25 cellular contexts compared by ENCODE assay signal in the genomic region with DNA sequence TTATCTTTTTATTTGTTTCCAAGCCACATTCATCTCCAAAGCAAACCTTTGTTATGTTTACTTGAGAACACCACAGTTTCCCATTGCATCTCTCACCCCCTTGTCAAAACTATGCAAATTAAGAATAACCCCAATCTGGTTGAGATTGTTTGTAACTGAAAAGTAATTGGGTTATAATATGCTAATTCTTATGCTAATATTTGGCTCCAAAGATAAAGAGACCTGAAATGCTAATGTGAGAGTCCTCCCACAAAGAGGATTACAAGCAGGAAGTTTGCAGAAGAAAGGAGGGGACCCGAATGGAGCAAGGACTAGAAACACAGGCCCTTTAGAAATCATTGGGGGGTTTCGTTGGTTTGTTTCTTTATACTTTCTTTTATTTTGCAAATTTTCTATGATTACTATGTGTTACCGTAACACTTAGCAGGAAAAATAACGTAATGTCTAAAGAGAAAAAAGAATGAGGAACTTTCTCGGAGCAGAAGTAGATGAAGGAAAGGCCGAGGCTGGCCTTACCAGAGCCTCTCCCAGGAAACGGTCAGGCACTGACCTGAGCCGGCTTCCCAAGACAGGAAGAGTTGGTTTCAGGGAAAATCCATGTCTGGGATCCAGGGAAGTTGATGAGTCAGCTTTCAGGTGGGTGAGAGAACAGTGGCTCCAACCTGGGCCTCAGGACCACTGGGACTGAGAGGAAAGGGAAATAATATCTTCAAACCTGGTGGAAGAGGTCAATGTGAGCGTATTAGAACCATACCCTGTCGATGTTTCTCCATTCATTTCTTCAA.
DNase-seq lines count a peak whose midpoint lies in the region; ATAC-seq and TF ChIP-seq lines count a peak whose summit lies in the region.
"Had no signal": no experiment of that assay in that cellular context is flagged by ENCODE, and none has a peak within 500 bp of the region (broad histone marks: within the 10 kb centered on the region; RNA-seq: fewer than 3 reads in every experiment).

No MANE protein-coding gene starts in this region.

- H3K27ac ChIP-seq in IMR-90 (ENCODE audit: insufficient read depth, low read length), result no peak overlapping the region
- H3K27ac ChIP-seq in substantia nigra (ENCODE audit: low read depth, low read length, poor library complexity, severe bottlenecking), result peak overlapping the region; percentile 41
- H3K27ac ChIP-seq: BLaER1, Peyer's patch, thyroid gland had no signal

- H3K4ac ChIP-seq in IMR-90 (ENCODE audit: low read depth, low read length), result no peak overlapping the region

- H4K91ac ChIP-seq in IMR-90 (ENCODE audit: insufficient read depth, low read depth, low read length), result no peak overlapping the region

- intact Hi-C loops in IMR-90 (cut with micrococcal nuclease), result no loop called here

- H3K4me1 ChIP-seq in IMR-90 (ENCODE audit: control insufficient read depth, insufficient read depth, low read length), result peaks cover under 1% of the 10 kb centered on the region; the same call in 1 of the 2 replicates
- H3K4me1 ChIP-seq: thyroid gland had no signal

- H3K56ac ChIP-seq in IMR-90 (ENCODE audit: extremely low read depth, insufficient read depth, low read length), result no peak overlapping the region

- no peak overlapping the region for H3K9ac ChIP-seq in IMR-90 (ENCODE audit: low read depth, low read length)
- H3K9ac ChIP-seq: BLaER1 had no signal

- no peak overlapping the region for H3K4me3 Mint-ChIP-seq in endothelial cell (ENCODE audit: unreplicated experiment)
- H3K4me3 Mint-ChIP-seq: activated CD8-positive, alpha-beta T cell treated with anti-CD3 and anti-CD28 coated beads, Interleukin-2, amount 10 ng/mL, durations not matched to agents 7 days and 5 days; activated naive CD8-positive, alpha-beta T cell treated with anti-CD3 and anti-CD28 coated beads, Interleukin-2, amount 10 ng/mL, durations not matched to agents 7 days and 5 days; stimulated activated naive CD8-positive, alpha-beta T cell treated with anti-CD3 and anti-CD28 coated beads, Interleukin-15, amount 100 ng/mL, for 72 hours; T-helper 2 cell treated with Interferon-gamma antibody and Interleukin-4, amounts not matched to agents 5 μg/mL and 100 μg/mL, for 36 hours had no signal

- no peak overlapping the region for H2BK15ac ChIP-seq in IMR-90 (ENCODE audit: low read depth, low read length)

- peak; percentile 51 for DNase-seq in H7
- no peak for DNase-seq in IMR-90
- DNase-seq in endothelial cell (ENCODE audit: low spot score), result no peak
- no peak for DNase-seq in substantia nigra (lab: John Stamatoyannopoulos, UW)
- DNase-seq in DMS153 treated with DMSO at 0.1 percent for 48 hours (lab: John Stamatoyannopoulos, UW; ENCODE audit: unreplicated experiment), result no peak
- no peak for DNase-seq in OCI-M1 (lab: John Stamatoyannopoulos, UW)
- DNase-seq: activated CD8-positive, alpha-beta T cell treated with anti-CD3 and anti-CD28 coated beads, Interleukin-2, amount 10 ng/mL, durations not matched to agents 7 days and 5 days; activated gamma-delta T cell; activated naive CD8-positive, alpha-beta T cell treated with anti-CD3 and anti-CD28 coated beads, Interleukin-2, amount 10 ng/mL, durations not matched to agents 7 days and 5 days; activated T-cell treated with anti-CD3 and anti-CD28 coated beads, Interleukin-2, amount 50 U/mL, for 1 hour; aorta; COR-L47; DMS79; left ventricle myocardium superior; NCI-H1436 treated with DMSO at 0.1 percent for 48 hours; NCI-H345; Peyer's patch; right cardiac atrium; SHP77; stimulated activated CD4-positive, alpha-beta T cell treated with anti-CD3 and anti-CD28 coated beads, Interleukin-2, amount 100 ng/mL, for 24 hours; stimulated activated naive CD8-positive, alpha-beta T cell treated with anti-CD3 and anti-CD28 coated beads, Interleukin-15, amount 100 ng/mL, for 72 hours; thyroid gland had no signal

- peaks cover 3% of the 10 kb centered on the region for H3K27me3 Mint-ChIP-seq in endothelial cell (ENCODE audit: unreplicated experiment)
- H3K27me3 Mint-ChIP-seq: stimulated activated naive CD8-positive, alpha-beta T cell treated with anti-CD3 and anti-CD28 coated beads, Interleukin-15, amount 100 ng/mL, for 72 hours had no signal

- H4K5ac ChIP-seq in IMR-90 (ENCODE audit: low read depth, low read length), result no peak overlapping the region

- H3K9me1 ChIP-seq in IMR-90 (ENCODE audit: insufficient read depth, low read length), result peaks cover 3% of the 10 kb centered on the region; the same call in 1 of the 2 replicates

- CTCF ChIA-PET in IMR-90 (lab: Yijun Ruan, JAX), result interaction anchor here (1.4 kb wide), 1 partner anchor 19 kb away, joined by 3 read pairs; no protein-coding TSS in a partner anchor

- ATAC-seq in IMR-90 (ENCODE audit: low read depth), result no peak
- no peak for ATAC-seq in GM21360 (IDR thresholded peaks at IDR 0.05; ENCODE audit: unreplicated experiment)
- ATAC-seq: activated CD8-positive, alpha-beta T cell treated with anti-CD3 and anti-CD28 coated beads, Interleukin-2, amount 10 ng/mL, durations not matched to agents 7 days and 5 days; left ventricle myocardium superior; right cardiac atrium; stimulated activated naive CD8-positive, alpha-beta T cell treated with anti-CD3 and anti-CD28 coated beads, Interleukin-15, amount 100 ng/mL, for 72 hours had no signal

- no peak for TF ChIP-seq CTCF in IMR-90 (conservative IDR thresholded peaks at IDR 0.05; ENCODE audit: low read depth, low read length)
- no peak for TF ChIP-seq CTCF in endothelial cell (IDR thresholded peaks at IDR 0.05; ENCODE audit: unreplicated experiment)

- H3K4me1 Mint-ChIP-seq in endothelial cell (ENCODE audit: unreplicated experiment), result peaks cover 14% of the 10 kb centered on the region
- H3K4me1 Mint-ChIP-seq: activated naive CD8-positive, alpha-beta T cell treated with anti-CD3 and anti-CD28 coated beads, Interleukin-2, amount 10 ng/mL, durations not matched to agents 7 days and 5 days had no signal

- H3K14ac ChIP-seq in IMR-90 (replicated peaks; ENCODE audit: low read depth, low read length), result no peak overlapping the region

- no peak overlapping the region for H3K4me3 ChIP-seq in H7 (ENCODE audit: insufficient read depth, low read depth, low read length)
- H3K4me3 ChIP-seq in IMR-90 (ENCODE audit: insufficient read depth, low read depth, low read length), result no peak overlapping the region
- H3K4me3 ChIP-seq: BLaER1, Peyer's patch, thyroid gland had no signal

- H3K36me3 ChIP-seq in H7 (replicated peaks; ENCODE audit: control insufficient read depth, insufficient read depth, low read length) (no peaks in the 10 kb centered on the region), IMR-90 (ENCODE audit: control insufficient read depth, insufficient read depth, low read length) (no peaks in the 10 kb centered on the region)
- H3K36me3 ChIP-seq: BLaER1, Peyer's patch, thyroid gland had no signal

- H3K27ac Mint-ChIP-seq in endothelial cell (ENCODE audit: unreplicated experiment), result peak overlapping the region; percentile 39
- H3K27ac Mint-ChIP-seq: activated CD8-positive, alpha-beta T cell treated with anti-CD3 and anti-CD28 coated beads, Interleukin-2, amount 10 ng/mL, durations not matched to agents 7 days and 5 days; activated naive CD8-positive, alpha-beta T cell treated with anti-CD3 and anti-CD28 coated beads, Interleukin-2, amount 10 ng/mL, durations not matched to agents 7 days and 5 days; stimulated activated naive CD8-positive, alpha-beta T cell treated with anti-CD3 and anti-CD28 coated beads, Interleukin-15, amount 100 ng/mL, for 72 hours; T-helper 2 cell treated with Interferon-gamma antibody and Interleukin-4, amounts not matched to agents 5 μg/mL and 100 μg/mL, for 36 hours had no signal

- no peaks in the 10 kb centered on the region for H3K79me1 ChIP-seq in IMR-90 (ENCODE audit: low read depth in 1 of 2, low read length in 2 of 2)

- H2AK9ac ChIP-seq in IMR-90 (replicated peaks; ENCODE audit: low read depth, low read length, poor library complexity), result no peak overlapping the region

- no peak overlapping the region for H2BK5ac ChIP-seq in IMR-90 (ENCODE audit: low read depth, low read length, poor library complexity, severe bottlenecking)

- no peak overlapping the region for H2BK20ac ChIP-seq in IMR-90 (ENCODE audit: low read depth, low read length)

- H3K27me3 ChIP-seq in H7 (ENCODE audit: control insufficient read depth, insufficient read depth, low read length) (peaks cover 1% of the 10 kb centered on the region; the same call in 1 of the 2 replicates), IMR-90 (ENCODE audit: control insufficient read depth, insufficient read depth, low read length) (peaks cover 5% of the 10 kb centered on the region)
- H3K27me3 ChIP-seq: BLaER1, Peyer's patch, thyroid gland had no signal

- no peak overlapping the region for H2BK120ac ChIP-seq in IMR-90 (ENCODE audit: low read depth, low read length)

- H2AFZ ChIP-seq in IMR-90 (replicated peaks; ENCODE audit: low read length, poor library complexity), result no peak overlapping the region

- no peak overlapping the region for H4K8ac ChIP-seq in IMR-90 (ENCODE audit: low read depth in 2 of 2, low read length in 2 of 2)

- H3K18ac ChIP-seq in IMR-90 (ENCODE audit: low read depth, low read length), result no peak overlapping the region

- H2AK5ac ChIP-seq in IMR-90 (ENCODE audit: low read depth, low read length), result no peak overlapping the region

- no peaks in the 10 kb centered on the region for H3K36me3 Mint-ChIP-seq in endothelial cell (ENCODE audit: low read depth, unreplicated experiment)
- H3K36me3 Mint-ChIP-seq: activated naive CD8-positive, alpha-beta T cell treated with anti-CD3 and anti-CD28 coated beads, Interleukin-2, amount 10 ng/mL, durations not matched to agents 7 days and 5 days had no signal

- H3K9me3 Mint-ChIP-seq in endothelial cell (ENCODE audit: unreplicated experiment), result no peaks in the 10 kb centered on the region
- H3K9me3 Mint-ChIP-seq: activated naive CD8-positive, alpha-beta T cell treated with anti-CD3 and anti-CD28 coated beads, Interleukin-2, amount 10 ng/mL, durations not matched to agents 7 days and 5 days; stimulated activated naive CD8-positive, alpha-beta T cell treated with anti-CD3 and anti-CD28 coated beads, Interleukin-15, amount 100 ng/mL, for 72 hours; T-helper 2 cell treated with Interferon-gamma antibody and Interleukin-4, amounts not matched to agents 5 μg/mL and 100 μg/mL, for 36 hours had no signal

- H3K4me2 ChIP-seq in IMR-90 (ENCODE audit: low read depth, low read length), result no peak overlapping the region
- H3K4me2 ChIP-seq: BLaER1 had no signal

- H4K20me1 ChIP-seq in IMR-90 (ENCODE audit: insufficient read depth, low read length), result no peaks in the 10 kb centered on the region
- H4K20me1 ChIP-seq: BLaER1 had no signal

- in situ Hi-C loops in IMR-90 (cut with MboI; ENCODE audit: low sequenced_read_pairs), result no loop called here

- dilution Hi-C loops in IMR-90 (cut with HindIII; ENCODE audit: low sequenced_read_pairs, unreplicated experiment), result no loop called here

- TF ChIP-seq POLR2A in IMR-90 (IDR thresholded peaks at IDR 0.05; ENCODE audit: low read depth, low read length), result no peak

- WGBS in IMR-90 (ENCODE audit: extremely low coverage in 2 of 2, insufficient read length in 1 of 2), 2 experiments, result 44% methylated on average over 4 of the region's 10 CpGs; no CpG with 5 or more reads in 1 of the 2 experiments

- H3K23ac ChIP-seq in IMR-90 (ENCODE audit: low read depth, low read length), result no peak overlapping the region

- H3K9me3 ChIP-seq in IMR-90 (ENCODE audit: control insufficient read depth, insufficient read depth, low read length), result no peaks in the 10 kb centered on the region; the same call in 1 of the 2 replicates
- H3K9me3 ChIP-seq: BLaER1, Peyer's patch, thyroid gland had no signal

- BruUV-seq in IMR-90 (replicated peaks; lab: Mats Ljungman, UMichigan), result no TSS peak

- POLR2A ChIA-PET in IMR-90 (lab: Charles Lee; ENCODE audit: unreplicated experiment), result no interaction called here

- TF ChIP-seq RAD21 in IMR-90 (IDR thresholded peaks at IDR 0.05; ENCODE audit: low read length), result no peak
